Comparison of ENCODE assay signal across 17 cellular contexts in genomic region chr2:200596774-200597173, GRCh38. TPM values are rescaled to one million over a fixed set of nuclear protein-coding genes. Genes with fewer than 3 reads are reported as not detected.
DNase-seq lines count a peak whose midpoint lies in the region; ATAC-seq, FAIRE-seq and TF ChIP-seq lines count a peak whose summit lies in the region.
"Had no signal": no experiment of that assay in that cellular context is flagged by ENCODE, and none has a peak within 500 bp of the region (broad histone marks: within the 10 kb centered on the region; RNA-seq: fewer than 3 reads in every experiment).

No MANE protein-coding gene starts in this region.

- H3K4me2 ChIP-seq in hepatocyte, result peak overlapping the region; percentile 20

- no peak overlapping the region for H2AFZ ChIP-seq in hepatocyte

- H3K36me3 ChIP-seq in hepatocyte (replicated peaks; ENCODE audit: insufficient read depth, low read depth) (no peaks in the 10 kb centered on the region), pancreas (peaks cover 0 to 19% (median 12%) of the 10 kb centered on the region in 3 donors)
- H3K36me3 ChIP-seq: SJCRH30 had no signal

- WGBS in hepatocyte (ENCODE audit: low lambda C conversion rate, missing lambda C conversion rate), result 53% methylated on average over 3 of the region's 3 CpGs
- 20 to 28% methylated on average over 3 of the region's 3 CpGs for WGBS in pancreas, 2 donors

- no peaks in the 10 kb centered on the region for H3K79me2 ChIP-seq in hepatocyte

- H3K9me2 ChIP-seq in hepatocyte (replicated peaks; ENCODE audit: insufficient read depth), result no peaks in the 10 kb centered on the region

- H3K4me1 ChIP-seq in hepatocyte (ENCODE audit: insufficient read depth) (peaks cover 3% of the 10 kb centered on the region), pancreas (peaks cover 9 to 42% (median 24%) of the 10 kb centered on the region in 3 donors)

- in situ Hi-C loops in KBM-7 (cut with MboI; ENCODE audit: low pct_unique_long_range_greater_than_20kb, low sequenced_read_pairs), result no loop called here

- TF ChIP-seq CTCF in 22Rv1 (IDR thresholded peaks at IDR 0.05), result no peak
- TF ChIP-seq CTCF in hepatocyte (IDR thresholded peaks at IDR 0.05; ENCODE audit: poor library complexity), result no peak
- no peak for TF ChIP-seq CTCF in pancreas (IDR thresholded peaks at IDR 0.05)

- ATAC-seq in pancreas (peak in 3 of 4 donors; percentile 30 to 57 (median 54)), left ventricle myocardium superior (no peak)
- ATAC-seq: K562 had no signal

- no peaks in the 10 kb centered on the region for H4K20me1 ChIP-seq in hepatocyte (ENCODE audit: insufficient read depth, poor library complexity, severe bottlenecking)

- peak; percentile 84 for DNase-seq in DMS53 treated with DMSO at 0.1 percent for 48 hours (lab: John Stamatoyannopoulos, UW; ENCODE audit: unreplicated experiment)
- peak; percentile 51 for DNase-seq in hepatocyte (ENCODE audit: low spot score)
- peak in 1 of 6 donors; percentile 36 for DNase-seq in pancreas
- no peak for DNase-seq in KBM-7
- no peak for DNase-seq in left ventricle myocardium superior
- no peak for DNase-seq in dermis blood vessel endothelial cell
- DNase-seq in SHP77 treated with DMSO at 0.1 percent for 48 hours (lab: John Stamatoyannopoulos, UW), result no peak
- DNase-seq: CD4-positive, alpha-beta T cell; DMS79; NCI-H1105; NCI-H2081 treated with DMSO at 0.1 percent for 48 hours; NCI-H510A; SJCRH30 had no signal

- H3K27me3 ChIP-seq in hepatocyte (no peaks in the 10 kb centered on the region), pancreas (no peaks in the 10 kb centered on the region)
- H3K27me3 ChIP-seq: SJCRH30 had no signal

- FAIRE-seq in pancreas (lab: Jason Lieb, UNC), result no peak
- FAIRE-seq: A204.1, H1, K562 had no signal

- intact Hi-C loops in pancreas (cut with DNase I), result loop anchor here in 1 of 3 donors (10.0 kb wide), 1 partner anchor 58 kb away; no protein-coding TSS in a partner anchor
- intact Hi-C loops in left ventricle myocardium superior (cut with micrococcal nuclease), result no loop called here

- peak overlapping the region; percentile 94 for H3K27ac ChIP-seq in 22Rv1
- H3K27ac ChIP-seq in hepatocyte, result peak overlapping the region; percentile 78
- H3K27ac ChIP-seq in pancreas, result peak overlapping the region in 1 of 4 donors; percentile 37
- H3K27ac ChIP-seq: SJCRH30 had no signal

- no peaks in the 10 kb centered on the region for H3K9me3 ChIP-seq in hepatocyte (ENCODE audit: low read depth)
- H3K9me3 ChIP-seq in pancreas, result no peaks in the 10 kb centered on the region
- H3K9me3 ChIP-seq: SJCRH30 had no signal

- H3K4me3 ChIP-seq in hepatocyte (no peak overlapping the region), pancreas (no peak overlapping the region)
- H3K4me3 ChIP-seq: K562, SJCRH30 had no signal

RNA-seq across cellular contexts. Expression of gene AOX1, which starts 11.0 kb away (rescaled TPM):
- total RNA-seq in hepatocyte, result 7.4 and 7.7 TPM in 2 replicates
- polyA plus RNA-seq in hepatocyte, result 4.7 and 5.6 TPM in 2 replicates
- 100 to 1,000 TPM in 5 of 6 donors, 10 to 100 TPM in 1; 94.6 to 181 (median 136) TPM for total RNA-seq in pancreas
- polyA plus RNA-seq in pancreas, result 10 to 100 TPM; 17.8 to 29.2 TPM
- 8.7 TPM for total RNA-seq in left ventricle myocardium superior
- 2.4 and 2.6 TPM in 2 replicates for total RNA-seq in dermis blood vessel endothelial cell
- total RNA-seq: CD4-positive, alpha-beta T cell had no signal

Comparison
In these comparisons a context has a peak if more than half of its experiments do, and no peak if none do; other contexts are left out.
1. DNase-seq: peak in DMS53 treated with DMSO at 0.1 percent for 48 hours (single experiment) and hepatocyte (single experiment); none in KBM-7 (single experiment), left ventricle myocardium superior (single experiment), dermis blood vessel endothelial cell (single experiment) and SHP77 treated with DMSO at 0.1 percent for 48 hours (single experiment).